27 cellular contexts compared by ENCODE assay signal in the genomic region with DNA sequence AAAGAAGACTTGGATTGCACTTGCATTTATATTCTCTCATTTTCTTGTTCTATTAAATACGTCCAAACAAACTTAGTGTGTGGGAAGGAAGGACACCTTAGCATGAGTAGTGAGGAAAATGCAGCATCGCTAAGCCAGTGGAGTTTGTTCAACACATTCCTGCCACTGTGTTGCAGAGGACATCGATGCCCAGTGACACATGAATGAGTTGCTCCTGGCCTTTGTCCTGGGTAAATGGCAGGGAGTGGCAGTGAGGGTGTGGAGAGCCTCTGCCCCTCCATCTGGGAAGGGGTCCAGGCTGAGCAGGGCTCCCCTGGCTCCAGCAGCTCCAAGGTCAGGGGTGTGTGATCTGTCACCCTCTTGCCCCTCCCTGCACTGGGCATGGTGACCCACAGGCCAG.
"Had no signal": no experiment of that assay in that cellular context is flagged by ENCODE, and none has a peak within 500 bp of the region (broad histone marks: within the 10 kb centered on the region; RNA-seq: fewer than 3 reads in every experiment).

No MANE protein-coding gene starts in this region.

- H3K4me2 ChIP-seq: KMS-11 had no signal

- H3K4me3 ChIP-seq: SK-N-MC had no signal

- H3K4me3 Mint-ChIP-seq: activated B cell treated with CpG ODN at 0.5 μM for 24 hours; activated CD4-positive, alpha-beta memory T cell treated with anti-CD3 and anti-CD28 coated beads for 36 hours; activated CD4-positive, alpha-beta T cell treated with anti-CD3 and anti-CD28 coated beads, Interleukin-2, amount 10 ng/mL, durations not matched to agents 7 days and 5 days; activated T-cell treated with anti-CD3 and anti-CD28 coated beads, Interleukin-2, amount 50 U/mL, for 4 hours; activated T-helper 17 cell treated with anti-CD3 and anti-CD28 coated beads, Interleukin-2, amount 50 U/mL, for 72 hours; T-cell had no signal

- H3K27ac Mint-ChIP-seq: activated B cell treated with CpG ODN at 0.5 μM for 24 hours; activated CD4-positive, alpha-beta memory T cell treated with anti-CD3 and anti-CD28 coated beads for 36 hours; activated CD4-positive, alpha-beta T cell treated with anti-CD3 and anti-CD28 coated beads, Interleukin-2, amount 10 ng/mL, durations not matched to agents 7 days and 5 days; activated T-helper 17 cell treated with anti-CD3 and anti-CD28 coated beads, Interleukin-2, amount 50 U/mL, for 72 hours; T-cell had no signal

- H3K27me3 Mint-ChIP-seq: activated CD4-positive, alpha-beta T cell treated with anti-CD3 and anti-CD28 coated beads, Interleukin-2, amount 10 ng/mL, durations not matched to agents 7 days and 5 days had no signal

- H3K9ac ChIP-seq: KMS-11 had no signal

- H3K36me3 Mint-ChIP-seq: T-cell had no signal

- H3K4me1 Mint-ChIP-seq: activated B cell treated with CpG ODN at 0.5 μM for 24 hours; activated CD4-positive, alpha-beta T cell treated with anti-CD3 and anti-CD28 coated beads, Interleukin-2, amount 10 ng/mL, durations not matched to agents 7 days and 5 days had no signal

- ATAC-seq: activated T-cell treated with anti-CD3 and anti-CD28 coated beads, Interleukin-2, amount 50 U/mL, for 4 hours; activated T-helper 17 cell treated with anti-CD3 and anti-CD28 coated beads, Interleukin-2, amount 50 U/mL, for 72 hours; Panc1; Right ventricle myocardium inferior; T-cell had no signal

- H3K27ac ChIP-seq: brain microvascular endothelial cell, SK-N-MC had no signal

- H3K27me3 ChIP-seq: brain microvascular endothelial cell had no signal

- DNase-seq: activated B cell treated with CpG ODN at 0.5 μM for 24 hours; activated CD4-positive, alpha-beta memory T cell treated with anti-CD3 and anti-CD28 coated beads for 36 hours; activated CD4-positive, alpha-beta T cell treated with anti-CD3 and anti-CD28 coated beads for 1 hour; activated CD4-positive, alpha-beta T cell treated with anti-CD3 and anti-CD28 coated beads, Interleukin-2, amount 10 ng/mL, durations not matched to agents 7 days and 5 days; activated CD8-positive, alpha-beta memory T cell treated with anti-CD3 and anti-CD28 coated beads for 24 hours; activated naive CD4-positive, alpha-beta T cell treated with anti-CD3 and anti-CD28 coated beads, Interleukin-2, amount 50 U/mL, for 16 hours; activated T-cell treated with anti-CD3 and anti-CD28 coated beads, Interleukin-2, amount 50 U/mL, for 4 hours; amniotic stem cell; brain microvascular endothelial cell; MV-4-11; NCI-H1092 treated with DMSO at 0.1 percent for 48 hours; NCI-H1417 treated with DMSO at 0.1 percent for 48 hours; NCI-H1694 treated with DMSO at 0.1 percent for 48 hours; NCI-H2029 treated with DMSO at 0.1 percent for 48 hours; NCI-H345; NCI-H510A; NCI-H526 treated with DMSO at 0.1 percent for 48 hours; NCI-H82; RPMI8226; T-cell; T-helper 2 cell; T1000 had no signal
